ENCODE assay signal across 16 cellular contexts in the genomic region with DNA sequence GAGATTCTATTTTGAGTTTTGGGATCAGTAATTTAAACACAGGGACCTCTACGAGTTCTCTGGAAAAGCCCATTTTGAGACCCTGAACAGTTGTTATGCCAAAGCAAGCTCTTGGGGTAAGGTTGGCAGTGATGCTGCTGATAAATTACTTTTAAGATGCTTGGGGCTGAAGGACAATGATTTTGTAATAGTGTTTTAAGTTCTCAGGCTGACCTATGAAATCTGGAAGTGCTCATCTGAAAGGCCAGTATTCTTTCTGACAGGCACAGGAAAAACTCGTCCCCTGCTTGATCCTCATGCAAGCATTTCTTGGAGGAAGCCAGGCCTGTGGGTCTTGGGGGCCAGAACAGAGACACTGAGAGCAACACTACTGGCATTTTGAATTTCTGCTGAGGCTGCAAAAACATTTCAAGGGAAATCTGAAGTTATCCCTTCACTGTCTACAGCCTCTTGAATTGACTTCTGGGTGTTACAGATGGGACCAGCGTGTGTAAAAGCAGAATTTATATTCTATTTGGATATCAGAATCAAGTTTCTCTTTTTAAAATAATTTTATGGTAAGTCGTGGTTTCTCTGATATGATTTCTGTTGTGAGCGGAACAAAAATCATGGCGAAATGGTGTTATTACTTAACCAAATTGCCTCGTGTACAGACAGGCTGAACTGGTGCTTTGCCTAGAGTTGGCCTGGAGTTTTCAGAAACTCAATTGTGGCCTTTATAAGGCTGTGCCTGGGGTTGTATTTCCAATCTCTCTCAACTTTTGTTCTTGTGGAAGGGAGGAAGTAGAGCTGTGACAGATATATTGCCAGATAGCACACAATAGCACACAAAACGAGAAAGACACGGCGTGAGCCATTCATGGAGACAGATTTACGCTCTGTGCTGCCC.
DNase-seq lines count a peak whose midpoint lies in the region; ATAC-seq and TF ChIP-seq lines count a peak whose summit lies in the region.
"Had no signal": no experiment of that assay in that cellular context is flagged by ENCODE, and none has a peak within 500 bp of the region (broad histone marks: within the 10 kb centered on the region; RNA-seq: fewer than 3 reads in every experiment).

No MANE protein-coding gene starts in this region.

- H3K14ac ChIP-seq in mesenchymal stem cell (ENCODE audit: low read length in 2 of 2), result no peak overlapping the region

- H3K4me3 ChIP-seq in adipocyte (ENCODE audit: low read length) (peak overlapping the region; percentile 53), mesenchymal stem cell (ENCODE audit: insufficient read depth in 1 of 2, low read depth in 1 of 2, low read length in 2 of 2) (peak overlapping the region in 1 of 2 experiments; percentile 63)
- H3K4me3 ChIP-seq: ascending aorta had no signal

- no peak overlapping the region for H3K18ac ChIP-seq in mesenchymal stem cell (ENCODE audit: low read depth in 1 of 2, low read length in 2 of 2)

- peaks cover 24% of the 10 kb centered on the region for H3K79me1 ChIP-seq in mesenchymal stem cell (replicated peaks; ENCODE audit: low read length, poor library complexity, severe bottlenecking)

- peak in 2 of 3 experiments; percentile 28 to 70 for DNase-seq in NCI-H1417 (lab: John Stamatoyannopoulos, UW)
- DNase-seq in NCI-H1417 treated with DMSO at 0.1 percent for 48 hours (lab: John Stamatoyannopoulos, UW), result no peak
- DNase-seq in adipocyte (ENCODE audit: low read depth), result peak; percentile 88
- DNase-seq in mesenchymal stem cell, result no peak
- no peak for DNase-seq in type B pancreatic cell (ENCODE audit: extremely low spot score, unreplicated experiment)
- no peak for DNase-seq in NCI-H2171 (lab: John Stamatoyannopoulos, UW)
- DNase-seq in NCI-H187 treated with DMSO at 0.1 percent for 48 hours (lab: John Stamatoyannopoulos, UW), result no peak
- DNase-seq: 8988T; activated CD4-positive, alpha-beta memory T cell treated with anti-CD3 and anti-CD28 coated beads, Interleukin-2, amount 10 ng/mL, durations not matched to agents 7 days and 5 days; effector CD4-positive, alpha-beta T cell; NCI-H1092 treated with DMSO at 0.1 percent for 48 hours; NCI-H82; stimulated activated naive CD8-positive, alpha-beta T cell treated with anti-CD3 and anti-CD28 coated beads, Interleukin-15, amount 100 ng/mL, for 72 hours had no signal

- H3K9ac ChIP-seq in adipocyte (ENCODE audit: low read length) (peak overlapping the region; percentile 43), mesenchymal stem cell (ENCODE audit: low read length) (peak overlapping the region; percentile 82)

- H3K9me3 ChIP-seq in adipocyte (ENCODE audit: control insufficient read depth, low read length) (no peaks in the 10 kb centered on the region), mesenchymal stem cell (ENCODE audit: control insufficient read depth, low read length) (no peaks in the 10 kb centered on the region)
- H3K9me3 ChIP-seq: ascending aorta had no signal

- H4K91ac ChIP-seq in mesenchymal stem cell (ENCODE audit: low read length), result no peak overlapping the region

- no peak overlapping the region for H4K8ac ChIP-seq in mesenchymal stem cell (ENCODE audit: low read length)

- no peak overlapping the region for H2AK5ac ChIP-seq in mesenchymal stem cell (ENCODE audit: low read length, severe bottlenecking)

- H2BK5ac ChIP-seq in mesenchymal stem cell (ENCODE audit: low read depth, low read length, poor library complexity, severe bottlenecking), result no peak overlapping the region

- H3K23ac ChIP-seq in mesenchymal stem cell (ENCODE audit: low read length in 2 of 2), result no peak overlapping the region

- H3K9me3 Mint-ChIP-seq in type B pancreatic cell, result no peaks in the 10 kb centered on the region
- H3K9me3 Mint-ChIP-seq: activated CD4-positive, alpha-beta memory T cell treated with anti-CD3 and anti-CD28 coated beads, Interleukin-2, amount 10 ng/mL, durations not matched to agents 7 days and 5 days; activated T-helper 2 cell treated with anti-CD3 and anti-CD28 coated beads, Interferon-gamma antibody, Interleukin-2, Interleukin-4, amounts not matched to agents 10 μg/mL and 5 μg/mL and 100 μg/mL, durations not matched to agents 14 hours and 24 hours and 36 hours; stimulated activated naive CD8-positive, alpha-beta T cell treated with anti-CD3 and anti-CD28 coated beads, Interleukin-15, amount 100 ng/mL, for 72 hours had no signal

- no peak overlapping the region for H2AFZ ChIP-seq in mesenchymal stem cell (ENCODE audit: low read depth, low read length)

- H3K4me1 Mint-ChIP-seq in type B pancreatic cell (ENCODE audit: unreplicated experiment), result peaks cover 39% of the 10 kb centered on the region
- H3K4me1 Mint-ChIP-seq: activated CD4-positive, alpha-beta memory T cell treated with anti-CD3 and anti-CD28 coated beads, Interleukin-2, amount 10 ng/mL, durations not matched to agents 7 days and 5 days; stimulated activated naive CD8-positive, alpha-beta T cell treated with anti-CD3 and anti-CD28 coated beads, Interleukin-15, amount 100 ng/mL, for 72 hours had no signal

- H2BK120ac ChIP-seq in mesenchymal stem cell (ENCODE audit: low read depth, low read length), result no peak overlapping the region

- H3K27ac Mint-ChIP-seq in type B pancreatic cell, result peak overlapping the region; percentile 70
- H3K27ac Mint-ChIP-seq: activated CD4-positive, alpha-beta memory T cell treated with anti-CD3 and anti-CD28 coated beads, Interleukin-2, amount 10 ng/mL, durations not matched to agents 7 days and 5 days; activated T-helper 2 cell treated with anti-CD3 and anti-CD28 coated beads, Interferon-gamma antibody, Interleukin-2, Interleukin-4, amounts not matched to agents 10 μg/mL and 5 μg/mL and 100 μg/mL, durations not matched to agents 14 hours and 24 hours and 36 hours; stimulated activated naive CD8-positive, alpha-beta T cell treated with anti-CD3 and anti-CD28 coated beads, Interleukin-15, amount 100 ng/mL, for 72 hours had no signal

- H3K27me3 ChIP-seq in adipocyte (replicated peaks; ENCODE audit: control insufficient read depth, insufficient read depth, low read length) (no peaks in the 10 kb centered on the region), mesenchymal stem cell (ENCODE audit: control insufficient read depth in 1 of 2, insufficient read depth in 1 of 2, low read length in 2 of 2) (no peaks in the 10 kb centered on the region)
- H3K27me3 ChIP-seq: ascending aorta had no signal

- H3K4ac ChIP-seq in mesenchymal stem cell (ENCODE audit: low read depth in 1 of 2, low read length in 2 of 2), result no peak overlapping the region

- H3K36me3 ChIP-seq in adipocyte (ENCODE audit: control insufficient read depth, insufficient read depth, low read length, severe bottlenecking), result no peaks in the 10 kb centered on the region
- no peaks in the 10 kb centered on the region for H3K36me3 ChIP-seq in mesenchymal stem cell (ENCODE audit: control insufficient read depth in 1 of 2, insufficient read depth in 2 of 2, low read depth in 1 of 2, low read length in 2 of 2)
- H3K36me3 ChIP-seq: ascending aorta had no signal

- H3K27me3 Mint-ChIP-seq in type B pancreatic cell, result no peaks in the 10 kb centered on the region
- H3K27me3 Mint-ChIP-seq: activated CD4-positive, alpha-beta memory T cell treated with anti-CD3 and anti-CD28 coated beads, Interleukin-2, amount 10 ng/mL, durations not matched to agents 7 days and 5 days had no signal

- no peak overlapping the region for H3K27ac ChIP-seq in mesenchymal stem cell (ENCODE audit: low read length, poor library complexity, severe bottlenecking)
- H3K27ac ChIP-seq: ascending aorta had no signal

- no peak overlapping the region for H2BK15ac ChIP-seq in mesenchymal stem cell (ENCODE audit: low read depth, poor library complexity, severe bottlenecking)

- no peak overlapping the region for H3K4me2 ChIP-seq in mesenchymal stem cell (ENCODE audit: low read length, poor library complexity, severe bottlenecking)

- H2BK12ac ChIP-seq in mesenchymal stem cell (ENCODE audit: low read length in 2 of 2), result no peak overlapping the region

- H3K4me1 ChIP-seq in adipocyte (ENCODE audit: control insufficient read depth, insufficient read depth, low read length), result peaks cover 27% of the 10 kb centered on the region
- H3K4me1 ChIP-seq in mesenchymal stem cell (ENCODE audit: control insufficient read depth, insufficient read depth, low read depth, low read length), result no peaks in the 10 kb centered on the region

- no peaks in the 10 kb centered on the region for H3K36me3 Mint-ChIP-seq in type B pancreatic cell

- 75% methylated on average over 6 of the region's 11 CpGs for WGBS in mesenchymal stem cell

- ATAC-seq in GM18909 (IDR thresholded peaks at IDR 0.05; ENCODE audit: poor library complexity, unreplicated experiment), result no peak
- ATAC-seq: stimulated activated naive CD8-positive, alpha-beta T cell treated with anti-CD3 and anti-CD28 coated beads, Interleukin-15, amount 100 ng/mL, for 72 hours had no signal

- peak overlapping the region; percentile 74 for H3K4me3 Mint-ChIP-seq in type B pancreatic cell
- H3K4me3 Mint-ChIP-seq: activated CD4-positive, alpha-beta memory T cell treated with anti-CD3 and anti-CD28 coated beads, Interleukin-2, amount 10 ng/mL, durations not matched to agents 7 days and 5 days; stimulated activated naive CD8-positive, alpha-beta T cell treated with anti-CD3 and anti-CD28 coated beads, Interleukin-15, amount 100 ng/mL, for 72 hours had no signal

- no peak for TF ChIP-seq CTCF in type B pancreatic cell (conservative IDR thresholded peaks at IDR 0.05)

Comparison
In these comparisons a context has a peak if more than half of its experiments do, and no peak if none do; other contexts are left out.
1. DNase-seq: peak in NCI-H1417 (2 of 3) and adipocyte (single experiment); none in NCI-H1417 treated with DMSO at 0.1 percent for 48 hours (single experiment), mesenchymal stem cell (single experiment), type B pancreatic cell (single experiment), NCI-H2171 (single experiment) and NCI-H187 treated with DMSO at 0.1 percent for 48 hours (single experiment).